21 cellular contexts compared by ENCODE assay signal in genomic region chr1:179231923-179232322, GRCh38. TPM values are rescaled to one million over a fixed set of nuclear protein-coding genes. Genes with fewer than 3 reads are reported as not detected.
DNase-seq lines count a peak whose midpoint lies in the region; ATAC-seq and TF ChIP-seq lines count a peak whose summit lies in the region.
"Had no signal": no experiment of that assay in that cellular context is flagged by ENCODE, and none has a peak within 500 bp of the region (broad histone marks: within the 10 kb centered on the region; RNA-seq: fewer than 3 reads in every experiment).

No MANE protein-coding gene starts in this region.

- H3K27ac ChIP-seq in left lung: no peak overlapping the region
- H3K27ac ChIP-seq: SK-N-MC had no signal

- peaks cover 6 to 29% of the 10 kb centered on the region in 2 donors for H3K4me1 ChIP-seq in left lung

- TF ChIP-seq CTCF in HFFc6 (IDR thresholded peaks at IDR 0.05): no peak
- no peak for TF ChIP-seq CTCF in choroid plexus epithelial cell (conservative IDR thresholded peaks at IDR 0.05; ENCODE audit: low read depth, low read length)
- TF ChIP-seq CTCF in nephron (IDR thresholded peaks at IDR 0.05; ENCODE audit: unreplicated experiment in 3 of 3): no peak
- no peak for TF ChIP-seq CTCF in left lung (IDR thresholded peaks at IDR 0.05)

- H3K27ac Mint-ChIP-seq in HFFc6: peak overlapping the region; percentile 64
- H3K27ac Mint-ChIP-seq in nephron: no peak overlapping the region
- H3K27ac Mint-ChIP-seq in activated naive CD4-positive, alpha-beta T cell treated with anti-CD3 and anti-CD28 coated beads, Interleukin-2, amount 10 ng/mL, durations not matched to agents 7 days and 5 days: no peak overlapping the region
- H3K27ac Mint-ChIP-seq: IgD-negative memory B cell, memory B cell, nephron progenitor cell had no signal

- H3K27me3 Mint-ChIP-seq in HFFc6 (ENCODE audit: insufficient read depth) (no peaks in the 10 kb centered on the region; the same call in 1 of the 2 replicates), nephron (ENCODE audit: low read depth) (no peaks in the 10 kb centered on the region)
- H3K27me3 Mint-ChIP-seq in activated naive CD4-positive, alpha-beta T cell treated with anti-CD3 and anti-CD28 coated beads, Interleukin-2, amount 10 ng/mL, durations not matched to agents 7 days and 5 days: peaks cover 3% of the 10 kb centered on the region
- H3K27me3 Mint-ChIP-seq: IgD-negative memory B cell, memory B cell had no signal

- no peaks in the 10 kb centered on the region for H3K27me3 ChIP-seq in left lung

- H3K4me3 Mint-ChIP-seq in HFFc6 (0 out of 2 replicates have a peak overlapping the region, but pooled peaks have one; percentile 1), nephron (peak overlapping the region; percentile 45 to 61 (median 60))
- H3K4me3 Mint-ChIP-seq in activated naive CD4-positive, alpha-beta T cell treated with anti-CD3 and anti-CD28 coated beads, Interleukin-2, amount 10 ng/mL, durations not matched to agents 7 days and 5 days: no peak overlapping the region
- H3K4me3 Mint-ChIP-seq: memory B cell, nephron progenitor cell had no signal

- H3K9me3 Mint-ChIP-seq in HFFc6: no peaks in the 10 kb centered on the region
- H3K9me3 Mint-ChIP-seq in nephron: no peaks in the 10 kb centered on the region
- H3K9me3 Mint-ChIP-seq in activated naive CD4-positive, alpha-beta T cell treated with anti-CD3 and anti-CD28 coated beads, Interleukin-2, amount 10 ng/mL, durations not matched to agents 7 days and 5 days: no peaks in the 10 kb centered on the region
- H3K9me3 Mint-ChIP-seq: IgD-negative memory B cell, memory B cell, nephron progenitor cell had no signal

- no peaks in the 10 kb centered on the region for H3K9me3 ChIP-seq in left lung

- no peak for ATAC-seq in left lung
- ATAC-seq: stimulated activated naive CD8-positive, alpha-beta T cell treated with anti-CD3 and anti-CD28 coated beads, Interleukin-15, Interleukin-2, amounts not matched to agents 100 U/mL and 50 U/mL, for 24 hours had no signal

- CTCF ChIA-PET in activated naive CD4-positive, alpha-beta T cell treated with anti-CD3 and anti-CD28 coated beads, Interleukin-2, amount 10 ng/mL, durations not matched to agents 7 days and 5 days (lab: Charles Lee): interaction anchor here (1.2 kb wide), 1 partner anchor 111 kb away, joined by 3 read pairs; no protein-coding TSS in a partner anchor

- peak; percentile 47 for DNase-seq in AG08396 (ENCODE audit: low spot score)
- peak; percentile 63 for DNase-seq in HFFc6
- DNase-seq in choroid plexus epithelial cell (ENCODE audit: low read depth): peak; percentile 42
- DNase-seq in NCI-H1092 treated with DMSO at 0.1 percent for 48 hours (lab: John Stamatoyannopoulos, UW): no peak
- DNase-seq in NCI-H2081 (lab: John Stamatoyannopoulos, UW): no peak
- DNase-seq in activated naive CD4-positive, alpha-beta T cell treated with anti-CD3 and anti-CD28 coated beads, Interleukin-2, amount 10 ng/mL, durations not matched to agents 7 days and 5 days: no peak
- DNase-seq in left lung: no peak
- DNase-seq: activated CD4-positive, alpha-beta T cell treated with anti-CD3 and anti-CD28 coated beads for 48 hours; activated CD8-positive, alpha-beta memory T cell treated with anti-CD3 and anti-CD28 coated beads, Interleukin-2, amount 50 U/mL, for 48 hours; Calu3; cortex of kidney; GDM1; MV-4-11; NCI-H524 treated with DMSO at 0.1 percent for 48 hours; nephron progenitor cell; OCI-M1; stimulated activated naive CD8-positive, alpha-beta T cell treated with anti-CD3 and anti-CD28 coated beads, Interleukin-15, Interleukin-2, amounts not matched to agents 100 U/mL and 50 U/mL, for 24 hours had no signal

- H3K36me3 ChIP-seq in left lung: no peaks in the 10 kb centered on the region

- no peak overlapping the region for H3K4me3 ChIP-seq in choroid plexus epithelial cell (ENCODE audit: low read depth, low read length)
- H3K4me3 ChIP-seq in left lung: no peak overlapping the region
- H3K4me3 ChIP-seq: SK-N-MC had no signal

- H3K4me1 Mint-ChIP-seq in HFFc6 (ENCODE audit: low read depth) (peaks cover 71% of the 10 kb centered on the region), nephron (peaks cover 20% of the 10 kb centered on the region)
- H3K4me1 Mint-ChIP-seq in activated naive CD4-positive, alpha-beta T cell treated with anti-CD3 and anti-CD28 coated beads, Interleukin-2, amount 10 ng/mL, durations not matched to agents 7 days and 5 days: peaks cover 20% of the 10 kb centered on the region

- peaks cover 4% of the 10 kb centered on the region; the same call in 1 of the 2 replicates for H3K36me3 Mint-ChIP-seq in HFFc6 (ENCODE audit: low read depth)
- peaks cover 6% of the 10 kb centered on the region for H3K36me3 Mint-ChIP-seq in nephron (ENCODE audit: low read depth)
- peaks cover 3% of the 10 kb centered on the region for H3K36me3 Mint-ChIP-seq in activated naive CD4-positive, alpha-beta T cell treated with anti-CD3 and anti-CD28 coated beads, Interleukin-2, amount 10 ng/mL, durations not matched to agents 7 days and 5 days
- H3K36me3 Mint-ChIP-seq: IgD-negative memory B cell had no signal

- intact Hi-C loops in left lung (cut with DNase I): no loop called here

RNA-seq across cellular contexts. Expression of gene ABL2, which starts 2.4 kb away (rescaled TPM):
- 10 to 100 TPM; 54.1 to 65.9 (median 61.2) TPM for total RNA-seq in HFFc6 (2021; fragmentation: NEBNext Ultra II Directional; extraction: Animal tissue kit (Norgen Biotek cat#: 25700))
- 10 to 100 TPM; 25.3 to 33.4 TPM for total RNA-seq in left lung

Comparison
In these comparisons a context has a peak if more than half of its experiments do, and no peak if none do; other contexts are left out.
1. DNase-seq: peak in AG08396 (single experiment), HFFc6 (single experiment) and choroid plexus epithelial cell (single experiment); none in NCI-H1092 treated with DMSO at 0.1 percent for 48 hours (single experiment), NCI-H2081 (0 of 2), activated naive CD4-positive, alpha-beta T cell treated with anti-CD3 and anti-CD28 coated beads, Interleukin-2, amount 10 ng/mL, durations not matched to agents 7 days and 5 days (single experiment) and left lung (0 of 2).